34 cellular contexts compared by ENCODE assay signal in the genomic region with DNA sequence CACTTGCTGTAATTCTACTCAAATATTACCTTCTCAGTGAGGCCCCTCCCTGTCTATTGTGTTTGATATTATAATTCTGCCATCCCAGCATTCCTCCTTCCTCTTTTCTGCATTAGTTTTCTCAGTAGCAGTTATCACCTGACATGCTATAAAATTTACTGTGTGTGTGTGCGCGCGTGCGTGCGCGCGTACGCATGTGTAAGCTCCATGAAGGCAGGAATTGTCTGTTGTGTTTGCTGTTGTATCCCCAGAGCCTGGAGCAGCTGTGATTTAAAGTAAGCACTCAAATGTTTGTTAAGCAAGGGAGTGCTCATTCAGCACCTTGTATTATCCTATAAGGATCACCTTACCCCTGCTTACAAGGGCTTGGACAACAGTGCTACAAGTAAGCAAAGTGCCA.
"Had no signal": no experiment of that assay in that cellular context is flagged by ENCODE, and none has a peak within 500 bp of the region (broad histone marks: within the 10 kb centered on the region; RNA-seq: fewer than 3 reads in every experiment).

No MANE protein-coding gene starts in this region.

- H3K27ac ChIP-seq: body of pancreas, coronary artery, esophagus muscularis mucosa, gastroesophageal sphincter had no signal

- H3K9me3 ChIP-seq: body of pancreas, esophagus muscularis mucosa, gastroesophageal sphincter had no signal

- H3K27me3 ChIP-seq: body of pancreas, dorsolateral prefrontal cortex, esophagus muscularis mucosa, gastroesophageal sphincter had no signal

- H3K4me3 Mint-ChIP-seq: activated CD4-positive, alpha-beta memory T cell treated with anti-CD3 and anti-CD28 coated beads, Interleukin-2, amount 10 ng/mL, durations not matched to agents 7 days and 5 days; activated CD4-positive, alpha-beta T cell treated with anti-CD3 and anti-CD28 coated beads, Interleukin-2, amount 10 ng/mL, durations not matched to agents 7 days and 5 days; activated naive CD8-positive, alpha-beta T cell; activated T-cell treated with anti-CD3 and anti-CD28 coated beads, Interleukin-2, amount 50 U/mL, for 24 hours; activated T-cell treated with anti-CD3 and anti-CD28 coated beads, Interleukin-2, amount 50 U/mL, for 72 hours; activated T-helper 17 cell treated with anti-CD3 and anti-CD28 coated beads, Interleukin-2, amount 50 U/mL, for 72 hours; dendritic cell treated with granulocyte-macrophage colony-stimulating factor and Interleukin-4, amounts not matched to agents 40 ng/mL and 50 ng/mL, for 4 days; endodermal cell; T-cell; T-helper 1 cell treated with Interleukin-12 subunit alpha and Interleukin-12 subunit beta and Interleukin-4 antibody, amounts not matched to agents 30 μg/mL and 1 μg/mL, for 36 hours; T-helper 2 cell treated with Interferon-gamma antibody and Interleukin-4, amounts not matched to agents 5 μg/mL and 100 μg/mL, for 36 hours had no signal

- H3K27me3 Mint-ChIP-seq: activated CD4-positive, alpha-beta memory T cell treated with anti-CD3 and anti-CD28 coated beads, Interleukin-2, amount 10 ng/mL, durations not matched to agents 7 days and 5 days; activated CD4-positive, alpha-beta T cell treated with anti-CD3 and anti-CD28 coated beads, Interleukin-2, amount 10 ng/mL, durations not matched to agents 7 days and 5 days; activated naive CD8-positive, alpha-beta T cell; activated T-cell treated with anti-CD3 and anti-CD28 coated beads, Interleukin-2, amount 50 U/mL, for 24 hours; activated T-helper 17 cell treated with anti-CD3 and anti-CD28 coated beads, Interleukin-2, amount 50 U/mL, for 72 hours; dendritic cell treated with granulocyte-macrophage colony-stimulating factor and Interleukin-4, amounts not matched to agents 40 ng/mL and 50 ng/mL, for 4 days; T-cell had no signal

- H3K9me3 Mint-ChIP-seq: activated T-cell treated with anti-CD3 and anti-CD28 coated beads, Interleukin-2, amount 50 U/mL, for 24 hours; activated T-helper 17 cell treated with anti-CD3 and anti-CD28 coated beads, Interleukin-2, amount 50 U/mL, for 72 hours; T-cell; T-helper 2 cell treated with Interferon-gamma antibody and Interleukin-4, amounts not matched to agents 5 μg/mL and 100 μg/mL, for 36 hours had no signal

- H3K4me3 ChIP-seq: body of pancreas, coronary artery, dorsolateral prefrontal cortex, esophagus muscularis mucosa, gastroesophageal sphincter had no signal

- ATAC-seq: activated T-cell treated with anti-CD3 and anti-CD28 coated beads, Interleukin-2, amount 50 U/mL, for 72 hours; activated T-helper 17 cell treated with anti-CD3 and anti-CD28 coated beads, Interleukin-2, amount 50 U/mL, for 72 hours; body of pancreas; gastroesophageal sphincter; T-cell had no signal

- DNase-seq: activated CD4-positive, alpha-beta memory T cell treated with anti-CD3 and anti-CD28 coated beads, Interleukin-2, amount 10 ng/mL, durations not matched to agents 7 days and 5 days; activated CD4-positive, alpha-beta T cell treated with anti-CD3 and anti-CD28 coated beads for 1 hour; activated CD4-positive, alpha-beta T cell treated with anti-CD3 and anti-CD28 coated beads for 4 hours; activated CD4-positive, alpha-beta T cell treated with anti-CD3 and anti-CD28 coated beads, Interleukin-2, amount 10 ng/mL, durations not matched to agents 7 days and 5 days; activated CD4-positive, alpha-beta T cell treated with anti-CD3 and anti-CD28 coated beads, Interleukin-2, amount 50 U/mL, for 4 hours; activated CD8-positive, alpha-beta memory T cell treated with anti-CD3 and anti-CD28 coated beads, Interleukin-2, amount 50 U/mL, for 48 hours; activated effector memory CD4-positive, alpha-beta T cell treated with Interleukin-2 at 50 U/mL for 16 hours; activated gamma-delta T cell treated with Interleukin-2 at 50 U/mL for 16 hours; activated naive CD4-positive, alpha-beta T cell treated with anti-CD3 and anti-CD28 coated beads, Interleukin-2, amount 50 U/mL, for 16 hours; activated naive CD4-positive, alpha-beta T cell treated with Interleukin-2 at 50 U/mL for 16 hours; activated T-cell treated with anti-CD3 and anti-CD28 coated beads for 4 hours; activated T-cell treated with anti-CD3 and anti-CD28 coated beads, Interleukin-2, amount 50 U/mL, for 24 hours; activated T-cell treated with anti-CD3 and anti-CD28 coated beads, Interleukin-2, amount 50 U/mL, for 72 hours; amniotic stem cell; anterior cingulate cortex; body of pancreas; caudate nucleus; cerebellar nuclear complex; dorsolateral prefrontal cortex; effector memory CD4-positive, alpha-beta T cell; endodermal cell; erythroblast; foreskin melanocyte; hippocampal formation; T-cell; T1000 had no signal

- H3K27ac Mint-ChIP-seq: activated CD4-positive, alpha-beta memory T cell treated with anti-CD3 and anti-CD28 coated beads, Interleukin-2, amount 10 ng/mL, durations not matched to agents 7 days and 5 days; activated CD4-positive, alpha-beta T cell treated with anti-CD3 and anti-CD28 coated beads, Interleukin-2, amount 10 ng/mL, durations not matched to agents 7 days and 5 days; activated naive CD8-positive, alpha-beta T cell; activated T-cell treated with anti-CD3 and anti-CD28 coated beads, Interleukin-2, amount 50 U/mL, for 24 hours; activated T-cell treated with anti-CD3 and anti-CD28 coated beads, Interleukin-2, amount 50 U/mL, for 72 hours; activated T-helper 17 cell treated with anti-CD3 and anti-CD28 coated beads, Interleukin-2, amount 50 U/mL, for 72 hours; dendritic cell treated with granulocyte-macrophage colony-stimulating factor and Interleukin-4, amounts not matched to agents 40 ng/mL and 50 ng/mL, for 4 days; endodermal cell; T-cell; T-helper 1 cell treated with Interleukin-12 subunit alpha and Interleukin-12 subunit beta and Interleukin-4 antibody, amounts not matched to agents 30 μg/mL and 1 μg/mL, for 36 hours; T-helper 2 cell treated with Interferon-gamma antibody and Interleukin-4, amounts not matched to agents 5 μg/mL and 100 μg/mL, for 36 hours had no signal
